In genomic region chr13:46274094-46274698, GRCh38 we compare ENCODE assay signal across 22 cellular contexts.
A peak's percentile ranks its signal among the peaks of the same experiment; 100 is the strongest.
DNase-seq lines count a peak whose midpoint lies in the region; ATAC-seq and TF ChIP-seq lines count a peak whose summit lies in the region.
"Had no signal": no experiment of that assay in that cellular context is flagged by ENCODE, and none has a peak within 500 bp of the region (broad histone marks: within the 10 kb centered on the region; RNA-seq: fewer than 3 reads in every experiment).

No MANE protein-coding gene starts in this region.

- H3K4me3 ChIP-seq in GM23338 (no peak overlapping the region), parathyroid adenoma (ENCODE audit: low read depth, low read length) (no peak overlapping the region), osteoblast (ENCODE audit: insufficient read depth, low read length) (no peak overlapping the region)
- H3K4me3 ChIP-seq: GM12878 had no signal

- TF ChIP-seq CTCF in GM23338 (conservative IDR thresholded peaks at IDR 0.05; ENCODE audit: low read depth in 2 of 2) (no peak), parathyroid adenoma (IDR thresholded peaks at IDR 0.05) (no peak), osteoblast (IDR thresholded peaks at IDR 0.05; ENCODE audit: extremely low read depth, low read depth, low read length) (no peak)

- H3K27me3 Mint-ChIP-seq in GM23338 (ENCODE audit: insufficient read depth, low read depth, poor library complexity), result no peaks in the 10 kb centered on the region
- H3K27me3 Mint-ChIP-seq in activated T-helper 17 cell treated with anti-CD3 and anti-CD28 coated beads, Interleukin-2, amount 50 U/mL, for 72 hours, result no peaks in the 10 kb centered on the region

- H3K27ac Mint-ChIP-seq in GM23338, result no peak overlapping the region
- H3K27ac Mint-ChIP-seq in activated T-helper 17 cell treated with anti-CD3 and anti-CD28 coated beads, Interleukin-2, amount 50 U/mL, for 72 hours, result no peak overlapping the region
- H3K27ac Mint-ChIP-seq: CD4-positive, CD25-positive, alpha-beta regulatory T cell; HFFc6 had no signal

- H3K27ac ChIP-seq in GM23338 (ENCODE audit: low read depth), result no peak overlapping the region
- no peak overlapping the region for H3K27ac ChIP-seq in parathyroid adenoma
- H3K27ac ChIP-seq in osteoblast (ENCODE audit: low read depth, low read length), result no peak overlapping the region

- no peaks in the 10 kb centered on the region for H3K9me3 Mint-ChIP-seq in GM23338
- no peaks in the 10 kb centered on the region for H3K9me3 Mint-ChIP-seq in activated T-helper 17 cell treated with anti-CD3 and anti-CD28 coated beads, Interleukin-2, amount 50 U/mL, for 72 hours
- H3K9me3 Mint-ChIP-seq: CD4-positive, CD25-positive, alpha-beta regulatory T cell; CD8-positive, alpha-beta memory T cell; HFFc6; IgD-negative memory B cell had no signal

- ATAC-seq in GM23338, result no peak
- ATAC-seq in activated T-helper 17 cell treated with anti-CD3 and anti-CD28 coated beads, Interleukin-2, amount 50 U/mL, for 72 hours (replicated peaks), result peak; percentile 64
- ATAC-seq: GM12878, HepG2 had no signal

- H3K4me3 Mint-ChIP-seq in GM23338, result no peak overlapping the region
- H3K4me3 Mint-ChIP-seq in activated T-helper 17 cell treated with anti-CD3 and anti-CD28 coated beads, Interleukin-2, amount 50 U/mL, for 72 hours, result no peak overlapping the region
- H3K4me3 Mint-ChIP-seq: CD4-positive, CD25-positive, alpha-beta regulatory T cell; CD8-positive, alpha-beta memory T cell; HFFc6; IgD-negative memory B cell had no signal

- H3K79me2 ChIP-seq in GM23338 (replicated peaks; ENCODE audit: insufficient read depth), result no peaks in the 10 kb centered on the region
- H3K79me2 ChIP-seq in parathyroid adenoma, result no peaks in the 10 kb centered on the region
- no peaks in the 10 kb centered on the region for H3K79me2 ChIP-seq in osteoblast (ENCODE audit: insufficient read depth, low read length)

- no peak overlapping the region for H3K9ac ChIP-seq in parathyroid adenoma

- H3F3A ChIP-seq in GM23338 (replicated peaks; ENCODE audit: low read depth), result no peaks in the 10 kb centered on the region

- H4K20me1 ChIP-seq in GM23338 (replicated peaks; ENCODE audit: insufficient read depth), result no peaks in the 10 kb centered on the region
- no peaks in the 10 kb centered on the region for H4K20me1 ChIP-seq in osteoblast (ENCODE audit: insufficient read depth, low read length)

- H3K9me3 ChIP-seq in parathyroid adenoma (ENCODE audit: control insufficient read depth, low read length) (no peaks in the 10 kb centered on the region), osteoblast (ENCODE audit: low read depth, low read length) (no peaks in the 10 kb centered on the region)
- H3K9me3 ChIP-seq: BE2C had no signal

- no peaks in the 10 kb centered on the region for H3K36me3 ChIP-seq in GM23338 (ENCODE audit: insufficient read depth)
- no peaks in the 10 kb centered on the region for H3K36me3 ChIP-seq in parathyroid adenoma (ENCODE audit: control insufficient read depth, insufficient read depth, low read length)
- H3K36me3 ChIP-seq in osteoblast (ENCODE audit: insufficient read depth, low read length), result no peaks in the 10 kb centered on the region
- H3K36me3 ChIP-seq: BE2C had no signal

- no peaks in the 10 kb centered on the region for H3K9me2 ChIP-seq in GM23338 (ENCODE audit: insufficient read depth)

- H2AFZ ChIP-seq in GM23338 (0 out of 2 replicates have a peak overlapping the region, but pooled peaks have one; percentile 54), parathyroid adenoma (peak overlapping the region; percentile 28), osteoblast (ENCODE audit: low read length) (no peak overlapping the region)

- no peak for DNase-seq in GM23338 (ENCODE audit: low spot score)
- DNase-seq in osteoblast (ENCODE audit: insufficient read length, low spot score, missing footprints), result no peak
- no peak for DNase-seq in ecto neural progenitor cell (ENCODE audit: low spot score)
- no peak for DNase-seq in dedifferentiated amniotic fluid mesenchymal stem cell (ENCODE audit: extremely low spot score)
- DNase-seq: ACHN; BE2C; C1 segment of cervical spinal cord; CD4-positive, CD25-positive, alpha-beta regulatory T cell; CD8-positive, alpha-beta memory T cell; COR-L47; DMS 273 treated with DMSO at 0.1 percent for 48 hours; DMS53; DND-41; EL; HCEC 1CT; HFFc6; KG1 had no signal

- H3K4me2 ChIP-seq in GM23338 (no peak overlapping the region), parathyroid adenoma (ENCODE audit: low read length) (no peak overlapping the region), osteoblast (ENCODE audit: insufficient read depth, low read length) (no peak overlapping the region)

- H3K36me3 Mint-ChIP-seq in GM23338 (ENCODE audit: low read depth), result no peaks in the 10 kb centered on the region
- no peaks in the 10 kb centered on the region for H3K36me3 Mint-ChIP-seq in activated T-helper 17 cell treated with anti-CD3 and anti-CD28 coated beads, Interleukin-2, amount 50 U/mL, for 72 hours (ENCODE audit: low read depth)
- H3K36me3 Mint-ChIP-seq: CD4-positive, CD25-positive, alpha-beta regulatory T cell; IgD-negative memory B cell had no signal

- peaks cover 15% of the 10 kb centered on the region for H3K4me1 ChIP-seq in GM23338 (ENCODE audit: insufficient read depth)
- H3K4me1 ChIP-seq in parathyroid adenoma, result no peaks in the 10 kb centered on the region
- H3K4me1 ChIP-seq in osteoblast (ENCODE audit: insufficient read depth, low read length), result no peaks in the 10 kb centered on the region

- H3K4me1 Mint-ChIP-seq in GM23338, result peaks cover 11% of the 10 kb centered on the region
- no peaks in the 10 kb centered on the region for H3K4me1 Mint-ChIP-seq in activated T-helper 17 cell treated with anti-CD3 and anti-CD28 coated beads, Interleukin-2, amount 50 U/mL, for 72 hours
- H3K4me1 Mint-ChIP-seq: CD4-positive, CD25-positive, alpha-beta regulatory T cell; CD8-positive, alpha-beta memory T cell; IgD-negative memory B cell had no signal

- H3K27me3 ChIP-seq in GM23338 (ENCODE audit: insufficient read depth), result no peaks in the 10 kb centered on the region
- H3K27me3 ChIP-seq in parathyroid adenoma (ENCODE audit: control insufficient read depth, insufficient read depth, low read length), result no peaks in the 10 kb centered on the region
- H3K27me3 ChIP-seq in osteoblast (ENCODE audit: insufficient read depth, low read length), result peaks cover 11% of the 10 kb centered on the region
- H3K27me3 ChIP-seq: BE2C had no signal

TF ChIP-seq in GM23338, 12 proteins besides CTCF, POLR2A, EP300 and RAD21:
- TF ChIP-seq ETS1 (IDR thresholded peaks at IDR 0.05), result no peak
TF ChIP-seq in GM23338: peak in this region for 0.
